ENCODE assay signal across 8 cellular contexts in genomic region chr1:88683516-88683847, GRCh38. TPM values are rescaled to one million over a fixed set of nuclear protein-coding genes. Genes with fewer than 3 reads are reported as not detected.
DNase-seq lines count a peak whose midpoint lies in the region; ATAC-seq and TF ChIP-seq lines count a peak whose summit lies in the region.

No MANE protein-coding gene starts in this region.

- TF ChIP-seq CTCF in C4-2B (conservative IDR thresholded peaks at IDR 0.05) = no peak
- no peak for TF ChIP-seq CTCF in chondrocyte (IDR thresholded peaks at IDR 0.05)

- peak overlapping the region; percentile 93 for H3K27ac ChIP-seq in C4-2B

- ATAC-seq in GM21360 (IDR thresholded peaks at IDR 0.05; ENCODE audit: unreplicated experiment) (peak; percentile 11), memory B cell (ENCODE audit: low read depth) (peak; percentile 4)

- H3K27me3 Mint-ChIP-seq in chondrocyte (ENCODE audit: low read depth) (no peaks in the 10 kb centered on the region), memory B cell (no peaks in the 10 kb centered on the region)

- H3K36me3 Mint-ChIP-seq in chondrocyte (ENCODE audit: low read depth) (no peaks in the 10 kb centered on the region), memory B cell (peaks cover 2% of the 10 kb centered on the region)

- H3K27ac Mint-ChIP-seq in chondrocyte (ENCODE audit: unreplicated experiment) (peak overlapping the region; percentile 99), memory B cell (peak overlapping the region; percentile 95)

- H3K9me3 Mint-ChIP-seq in chondrocyte (ENCODE audit: low read depth) (no peaks in the 10 kb centered on the region), memory B cell (no peaks in the 10 kb centered on the region)

- DNase-seq in HUDEP-2 (lab: John Stamatoyannopoulos, UW; ENCODE audit: unreplicated experiment in 76 of 76) (peak in 57 of 76 experiments; percentile 21 to 79 (median 49)), chondrocyte (ENCODE audit: low spot score) (no peak), memory B cell (ENCODE audit: low spot score in 2 of 2) (no peak), GM19238 (ENCODE audit: insufficient read length, low spot score) (no peak)
- DNase-seq in activated CD4-positive, CD25-positive, alpha-beta regulatory T cell (lab: John Stamatoyannopoulos, UW) = peak in 3 of 4 experiments; percentile 4 to 13 (median 6)
- peak; percentile 11 to 17 for DNase-seq in stimulated activated CD8-positive, alpha-beta memory T cell treated with anti-CD3 and anti-CD28 coated beads, Interleukin-2, amount 100 ng/mL, for 1 hour (ENCODE audit: low read depth in 2 of 2)

- H3K4me3 Mint-ChIP-seq in chondrocyte (ENCODE audit: unreplicated experiment) = peak overlapping the region; percentile 96
- H3K4me3 Mint-ChIP-seq in memory B cell = peak overlapping the region; percentile 98

- H3K4me1 Mint-ChIP-seq in chondrocyte (ENCODE audit: low read depth) = peaks cover 25% of the 10 kb centered on the region
- H3K4me1 Mint-ChIP-seq in memory B cell = peaks cover 20% of the 10 kb centered on the region

RNA-seq across cellular contexts. Expression of gene PKN2, which starts 0.6 kb away (rescaled TPM):
- total RNA-seq in chondrocyte = 26.1 to 34.4 TPM (median 29.8 TPM) in 3 replicates

Comparison
In these comparisons a context has a peak if more than half of its experiments do, and no peak if none do; other contexts are left out.
1. DNase-seq: peak in HUDEP-2 (57 of 76), activated CD4-positive, CD25-positive, alpha-beta regulatory T cell (3 of 4) and stimulated activated CD8-positive, alpha-beta memory T cell treated with anti-CD3 and anti-CD28 coated beads, Interleukin-2, amount 100 ng/mL, for 1 hour (2 of 2); none in chondrocyte (single experiment), memory B cell (0 of 2) and GM19238 (single experiment).